Comparison of ENCODE assay signal across 9 cellular contexts in the genomic region with DNA sequence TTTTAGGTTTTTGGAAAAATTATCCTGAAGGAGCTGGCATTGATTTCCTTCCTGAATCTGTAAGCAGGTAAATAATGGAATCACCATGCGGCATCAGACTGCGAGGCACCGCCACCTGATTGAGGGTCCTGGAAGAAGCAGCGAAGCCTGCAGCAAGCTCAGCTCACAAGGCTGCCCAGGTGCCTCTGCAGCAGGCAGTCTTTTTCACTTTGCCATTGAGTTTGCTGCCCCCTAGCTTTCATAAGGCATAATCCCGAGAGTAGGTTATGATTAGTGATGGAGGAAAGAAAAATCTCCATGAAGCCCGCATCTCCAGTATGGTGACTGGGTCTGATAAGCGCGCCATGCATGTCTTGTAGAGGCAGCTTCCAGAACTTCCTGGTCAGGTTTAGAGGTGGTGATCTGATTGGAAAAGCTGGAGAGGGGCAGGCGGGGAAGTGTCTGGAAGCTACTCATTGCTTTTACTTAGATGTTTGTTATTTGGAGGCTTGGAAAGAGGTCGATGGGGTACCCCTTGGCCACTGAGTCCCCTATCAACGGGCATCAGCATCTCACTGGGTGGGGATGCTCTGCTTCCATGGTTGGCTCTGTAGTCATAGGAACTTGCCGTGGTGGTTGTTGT. TPM values are rescaled to one million over a fixed set of nuclear protein-coding genes. Genes with fewer than 3 reads are reported as not detected.
DNase-seq lines count a peak whose midpoint lies in the region; ATAC-seq and TF ChIP-seq lines count a peak whose summit lies in the region.
"Had no signal": no experiment of that assay in that cellular context is flagged by ENCODE, and none has a peak within 500 bp of the region (broad histone marks: within the 10 kb centered on the region; RNA-seq: fewer than 3 reads in every experiment).

No MANE protein-coding gene starts in this region.

- H3K4me3 ChIP-seq in HFF-Myc (replicated peaks; ENCODE audit: low read depth, low read length) (no peak overlapping the region), parathyroid adenoma (ENCODE audit: low read depth, low read length) (no peak overlapping the region)
- H3K4me3 ChIP-seq: BLaER1 treated with 17β-estradiol and CSF1 and Interleukin-3, amounts not matched to agents 10 nM and 100 nM had no signal

- no peaks in the 10 kb centered on the region for H3K27me3 ChIP-seq in parathyroid adenoma (ENCODE audit: control insufficient read depth, insufficient read depth, low read length)
- H3K27me3 ChIP-seq: BLaER1 treated with 17β-estradiol and CSF1 and Interleukin-3, amounts not matched to agents 10 nM and 100 nM had no signal

- H3K4me1 ChIP-seq in parathyroid adenoma: no peaks in the 10 kb centered on the region
- H3K4me1 ChIP-seq: BLaER1 treated with 17β-estradiol and CSF1 and Interleukin-3, amounts not matched to agents 10 nM and 100 nM had no signal

- H3K36me3 ChIP-seq in parathyroid adenoma (ENCODE audit: control insufficient read depth, insufficient read depth, low read length): no peaks in the 10 kb centered on the region
- H3K36me3 ChIP-seq: BLaER1 treated with 17β-estradiol and CSF1 and Interleukin-3, amounts not matched to agents 10 nM and 100 nM had no signal

- H3K9me3 ChIP-seq in parathyroid adenoma (ENCODE audit: control insufficient read depth, low read length): no peaks in the 10 kb centered on the region
- H3K9me3 ChIP-seq: BLaER1 treated with 17β-estradiol and CSF1 and Interleukin-3, amounts not matched to agents 10 nM and 100 nM had no signal

- TF ChIP-seq CTCF in HFF-Myc (IDR thresholded peaks at IDR 0.05; ENCODE audit: low read depth, low read length, missing control alignments) (peak; percentile 79), parathyroid adenoma (IDR thresholded peaks at IDR 0.05) (peak; percentile 77)

- no peak for ATAC-seq in HG03571 (IDR thresholded peaks at IDR 0.05; ENCODE audit: unreplicated experiment)

- no peak overlapping the region for H3K4me2 ChIP-seq in parathyroid adenoma (ENCODE audit: low read length)
- H3K4me2 ChIP-seq: BLaER1 treated with 17β-estradiol and CSF1 and Interleukin-3, amounts not matched to agents 10 nM and 100 nM had no signal

- no peak overlapping the region for H3K9ac ChIP-seq in parathyroid adenoma
- H3K9ac ChIP-seq: BLaER1 treated with 17β-estradiol and CSF1 and Interleukin-3, amounts not matched to agents 10 nM and 100 nM had no signal

- peak overlapping the region; percentile 6 for H2AFZ ChIP-seq in parathyroid adenoma

- DNase-seq in NCI-H2081 (lab: John Stamatoyannopoulos, UW) (peak; percentile 60 to 61), NCI-H2081 treated with DMSO at 0.1 percent for 48 hours (lab: John Stamatoyannopoulos, UW) (no peak), HFF-Myc (ENCODE audit: extremely low read depth, low read depth) (peak; percentile 32), NCI-H460 (ENCODE audit: extremely low read depth, low read depth) (peak; percentile 48), germinal center (ENCODE audit: low spot score) (peak; percentile 65)
- DNase-seq in activated T-cell treated with anti-CD3 and anti-CD28 coated beads, Interleukin-2, amount 50 U/mL, for 48 hours: peak; percentile 32 to 48

- no peaks in the 10 kb centered on the region for H3K79me2 ChIP-seq in parathyroid adenoma

- no peak overlapping the region for H3K27ac ChIP-seq in parathyroid adenoma
- H3K27ac ChIP-seq: BLaER1 treated with 17β-estradiol and CSF1 and Interleukin-3, amounts not matched to agents 10 nM and 100 nM had no signal

RNA-seq across cellular contexts. Expression of a gene that starts 26.7 kb away (rescaled TPM):
- total RNA-seq in NCI-H460 (2014; rRNA removed; shearing (Covaris generic)): not detected in 2 replicates
- not detected in 2 replicates for polyA plus RNA-seq in NCI-H460 (2014; cell fraction: nucleus; rRNA removed)
